In genomic region chr20:25695532-25696383, GRCh38 we compare ENCODE assay signal across 8 cellular contexts. TPM values are rescaled to one million over a fixed set of nuclear protein-coding genes. Genes with fewer than 3 reads are reported as not detected.
DNase-seq lines count a peak whose midpoint lies in the region; ATAC-seq, FAIRE-seq and TF ChIP-seq lines count a peak whose summit lies in the region.

No MANE protein-coding gene starts in this region.

- H3K4me3 Mint-ChIP-seq in stimulated activated naive CD8-positive, alpha-beta T cell treated with anti-CD3 and anti-CD28 coated beads, Interleukin-15, Interleukin-2, amounts not matched to agents 100 ng/mL and 50 ng/mL, for 24 hours: peak overlapping the region; percentile 89
- peak overlapping the region; percentile 90 to 95 (median 92) for H3K4me3 Mint-ChIP-seq in T-cell

- H3K4me3 ChIP-seq in fibroblast of pulmonary artery (replicated peaks; ENCODE audit: low read depth, low read length) (peak overlapping the region; percentile 91), neuronal stem cell (ENCODE audit: low read length in 2 of 2) (peak overlapping the region; percentile 89 to 97)

- peak overlapping the region; percentile 43 for H4K8ac ChIP-seq in neuronal stem cell (ENCODE audit: low read depth, low read length)

- no peak for DNase-seq in stimulated activated naive CD8-positive, alpha-beta T cell treated with anti-CD3 and anti-CD28 coated beads, Interleukin-15, Interleukin-2, amounts not matched to agents 100 U/mL and 50 U/mL, for 24 hours
- DNase-seq in T-cell (peak in 1 of 34 experiments; percentile 2), fibroblast of pulmonary artery (ENCODE audit: low read depth) (peak; percentile 11), neuronal stem cell (ENCODE audit: low spot score) (peak; percentile 12), HTR-8/SVneo (ENCODE audit: insufficient read length, low spot score) (no peak), GF-D8 (lab: John Stamatoyannopoulos, UW) (no peak), NCI-H1092 (lab: John Stamatoyannopoulos, UW) (no peak)

- no peaks in the 10 kb centered on the region for H3K9me3 ChIP-seq in neuronal stem cell (replicated peaks in 1 of 2; ENCODE audit: control insufficient read depth in 2 of 2, insufficient read depth in 1 of 2, low read depth in 1 of 2, low read length in 2 of 2)

- peak overlapping the region; percentile 31 for H2AK5ac ChIP-seq in neuronal stem cell (ENCODE audit: low read depth, low read length)

- H3K4me2 ChIP-seq in neuronal stem cell (ENCODE audit: insufficient read depth, low read length, poor library complexity, severe bottlenecking): peak overlapping the region; percentile 73

- H4K91ac ChIP-seq in neuronal stem cell (ENCODE audit: low read depth, low read length, poor library complexity): no peak overlapping the region

- H3K9me3 Mint-ChIP-seq in stimulated activated naive CD8-positive, alpha-beta T cell treated with anti-CD3 and anti-CD28 coated beads, Interleukin-15, Interleukin-2, amounts not matched to agents 100 ng/mL and 50 ng/mL, for 24 hours: peaks cover 14% of the 10 kb centered on the region
- peaks cover 0 to 13% (median 7%) of the 10 kb centered on the region in 3 donors for H3K9me3 Mint-ChIP-seq in T-cell

- peak overlapping the region; percentile 82 for H3K14ac ChIP-seq in neuronal stem cell (ENCODE audit: low read length)

- no peak for ATAC-seq in stimulated activated naive CD8-positive, alpha-beta T cell treated with anti-CD3 and anti-CD28 coated beads, Interleukin-15, Interleukin-2, amounts not matched to agents 100 U/mL and 50 U/mL, for 24 hours
- peak in 1 of 4 experiments; percentile 1 for ATAC-seq in T-cell (replicated peaks in 1 of 4)

- H3K4me1 ChIP-seq in neuronal stem cell (ENCODE audit: control insufficient read depth in 2 of 2, insufficient read depth in 1 of 2, low read depth in 1 of 2, low read length in 2 of 2): peaks cover 0 to 2% of the 10 kb centered on the region in 2 donors

- peak overlapping the region; percentile 89 for H3K4ac ChIP-seq in neuronal stem cell (ENCODE audit: low read length)

- POLR2A ChIA-PET in T-cell (lab: Charles Lee): no interaction called here

- peaks cover 52% of the 10 kb centered on the region for H3K4me1 Mint-ChIP-seq in stimulated activated naive CD8-positive, alpha-beta T cell treated with anti-CD3 and anti-CD28 coated beads, Interleukin-15, Interleukin-2, amounts not matched to agents 100 ng/mL and 50 ng/mL, for 24 hours (ENCODE audit: low read depth)
- H3K4me1 Mint-ChIP-seq in T-cell: peaks cover 45 to 60% (median 57%) of the 10 kb centered on the region in 3 donors

- H2AFZ ChIP-seq in neuronal stem cell (ENCODE audit: low read length): peak overlapping the region; percentile 97

- peak overlapping the region; percentile 90 for H2BK5ac ChIP-seq in neuronal stem cell (ENCODE audit: low read length)

- peak overlapping the region; percentile 72 for H2BK120ac ChIP-seq in neuronal stem cell (ENCODE audit: low read depth, low read length)

- peak overlapping the region; percentile 98 for H3K23ac ChIP-seq in neuronal stem cell (ENCODE audit: low read depth, low read length, poor library complexity)

- CTCF ChIA-PET in T-cell (lab: Charles Lee): no interaction called here

- no peak for TF ChIP-seq CTCF in fibroblast of pulmonary artery (IDR thresholded peaks at IDR 0.05; ENCODE audit: low read length, missing control alignments)

- H3K27me3 Mint-ChIP-seq in stimulated activated naive CD8-positive, alpha-beta T cell treated with anti-CD3 and anti-CD28 coated beads, Interleukin-15, Interleukin-2, amounts not matched to agents 100 ng/mL and 50 ng/mL, for 24 hours: no peaks in the 10 kb centered on the region
- no peaks in the 10 kb centered on the region for H3K27me3 Mint-ChIP-seq in T-cell

- H3K36me3 Mint-ChIP-seq in stimulated activated naive CD8-positive, alpha-beta T cell treated with anti-CD3 and anti-CD28 coated beads, Interleukin-15, Interleukin-2, amounts not matched to agents 100 ng/mL and 50 ng/mL, for 24 hours (ENCODE audit: low read depth): peaks cover 48% of the 10 kb centered on the region
- H3K36me3 Mint-ChIP-seq in T-cell: peaks cover 26% of the 10 kb centered on the region

- peak overlapping the region; percentile 89 for H3K9ac ChIP-seq in neuronal stem cell (ENCODE audit: low read depth, low read length, poor library complexity)

- H3K27me3 ChIP-seq in neuronal stem cell (ENCODE audit: control insufficient read depth in 3 of 3, insufficient read depth in 3 of 3, low read depth in 1 of 3, low read length in 3 of 3): no peaks in the 10 kb centered on the region

- no CpG with 5 or more reads among the region's 31 CpGs for WGBS in neuronal stem cell (ENCODE audit: extremely low coverage in 2 of 2, insufficient read length in 2 of 2, insufficient replicate concordance in 1 of 2), 2 donors

- no peak overlapping the region for H2BK12ac ChIP-seq in neuronal stem cell (ENCODE audit: low read length)

- H3K79me1 ChIP-seq in neuronal stem cell (ENCODE audit: low read depth, low read length): peaks cover 3% of the 10 kb centered on the region

- peak overlapping the region; percentile 98 for H3K18ac ChIP-seq in neuronal stem cell (ENCODE audit: low read length)

- H3K36me3 ChIP-seq in neuronal stem cell (replicated peaks in 1 of 2; ENCODE audit: control insufficient read depth in 2 of 2, insufficient read depth in 2 of 2, low read length in 2 of 2): peaks cover 0 to 30% of the 10 kb centered on the region in 2 donors

- H3K27ac ChIP-seq in neuronal stem cell (replicated peaks; ENCODE audit: low read length): peak overlapping the region; percentile 96

- no peak for FAIRE-seq in HTR-8/SVneo (lab: Jason Lieb, UNC)

- peak overlapping the region; percentile 86 for H3K27ac Mint-ChIP-seq in stimulated activated naive CD8-positive, alpha-beta T cell treated with anti-CD3 and anti-CD28 coated beads, Interleukin-15, Interleukin-2, amounts not matched to agents 100 ng/mL and 50 ng/mL, for 24 hours
- peak overlapping the region in 1 of 2 donors; percentile 61 for H3K27ac Mint-ChIP-seq in T-cell

- H2BK15ac ChIP-seq in neuronal stem cell (ENCODE audit: low read length): peak overlapping the region; percentile 85

RNA-seq across cellular contexts. Expression of gene ZNF337, which starts 0.9 kb away (rescaled TPM):
- 10 to 100 TPM; 22.5 to 33.1 (median 27.0) TPM for total RNA-seq in T-cell
- 8.8 TPM for polyA plus RNA-seq in neuronal stem cell (2013, experiment 1 of 2)
- 8.3 TPM for polyA plus RNA-seq in neuronal stem cell (2013, experiment 2 of 2)

Comparison
In these comparisons a context has a peak if more than half of its experiments do, and no peak if none do; other contexts are left out.
1. DNase-seq: peak in fibroblast of pulmonary artery (single experiment) and neuronal stem cell (single experiment); none in stimulated activated naive CD8-positive, alpha-beta T cell treated with anti-CD3 and anti-CD28 coated beads, Interleukin-15, Interleukin-2, amounts not matched to agents 100 U/mL and 50 U/mL, for 24 hours (single experiment), HTR-8/SVneo (single experiment), GF-D8 (single experiment) and NCI-H1092 (single experiment).